Comparison of ENCODE assay signal across 8 cellular contexts in genomic region chr12:50504798-50505385, GRCh38. TPM values are rescaled to one million over a fixed set of nuclear protein-coding genes. Genes with fewer than 3 reads are reported as not detected.
DNase-seq lines count a peak whose midpoint lies in the region; ATAC-seq, FAIRE-seq and TF ChIP-seq lines count a peak whose summit lies in the region.

DIP2B (plus strand) TSS chr12:50504985; CDS start chr12:50505141, 156 bp downstream.

- H3K9ac ChIP-seq in Loucy (ENCODE audit: low read depth, low read length, poor library complexity, severe bottlenecking) = peak within 1 kb of the TSS; percentile 81

- H3K79me2 ChIP-seq in Loucy (ENCODE audit: insufficient read depth, low read length) = peaks cover 51% of the 10 kb centered on the region

- no peaks in the 10 kb centered on the region for H3K27me3 Mint-ChIP-seq in nephron (ENCODE audit: low read depth)

- no peaks in the 10 kb centered on the region for H3K9me2 ChIP-seq in Loucy (replicated peaks; ENCODE audit: low read depth, low read length)

- H3K36me3 ChIP-seq in Loucy (ENCODE audit: insufficient read depth, low read length) (no peaks in the 10 kb centered on the region), RWPE2 (ENCODE audit: low read depth) (0 out of 2 replicates have a peak, but pooled peaks cover 2% of the 10 kb centered on the region)

- H3K4me2 ChIP-seq in Loucy (ENCODE audit: low read depth, low read length, poor library complexity, severe bottlenecking) = peak within 1 kb of the TSS; percentile 97

- H3K27ac ChIP-seq in RWPE2 (ENCODE audit: poor library complexity, severe bottlenecking) = peak within 1 kb of the TSS; percentile 73

- H3K9me3 Mint-ChIP-seq in nephron = peaks cover 3% of the 10 kb centered on the region

- H3K4me3 ChIP-seq in Loucy (ENCODE audit: low read length, poor library complexity, severe bottlenecking) (peak within 1 kb of the TSS; percentile 85), RWPE2 (ENCODE audit: severe bottlenecking) (peak within 1 kb of the TSS; percentile 92), fibroblast of the aortic adventitia (ENCODE audit: low read depth, low read length) (peak within 1 kb of the TSS; percentile 92)

- no peaks in the 10 kb centered on the region for H3K9me3 ChIP-seq in Loucy (ENCODE audit: insufficient read depth, low read depth, low read length)
- no peaks in the 10 kb centered on the region for H3K9me3 ChIP-seq in RWPE2 (ENCODE audit: severe bottlenecking)

- peak; percentile 74 for ATAC-seq in RWPE2 (ENCODE audit: low read depth)
- ATAC-seq in stimulated activated naive CD8-positive, alpha-beta T cell treated with anti-CD3 and anti-CD28 coated beads, Interleukin-15, Interleukin-2, amounts not matched to agents 100 U/mL and 50 U/mL, for 24 hours = peak; percentile 94

- peak within 1 kb of the TSS; percentile 91 to 98 (median 96) for H3K27ac Mint-ChIP-seq in nephron

- peak within 1 kb of the TSS; percentile 100 for H2AFZ ChIP-seq in Loucy (ENCODE audit: low read length)

- peaks cover 44% of the 10 kb centered on the region for H3K4me1 ChIP-seq in Loucy (ENCODE audit: insufficient read depth, low read length, poor library complexity, severe bottlenecking)
- peaks cover 31% of the 10 kb centered on the region for H3K4me1 ChIP-seq in RWPE2 (ENCODE audit: insufficient read depth, poor library complexity, severe bottlenecking)

- peak within 1 kb of the TSS; percentile 94 to 99 (median 99) for H3K4me3 Mint-ChIP-seq in nephron

- peak; percentile 75 for TF ChIP-seq POLR2A in H54 (IDR thresholded peaks at IDR 0.05; ENCODE audit: low read depth, low read length)

- TF ChIP-seq CTCF in Loucy (conservative IDR thresholded peaks at IDR 0.05; ENCODE audit: low read length) (peak; percentile 80), RWPE2 (IDR thresholded peaks at IDR 0.05; ENCODE audit: poor library complexity, severe bottlenecking) (peak; percentile 95), fibroblast of the aortic adventitia (IDR thresholded peaks at IDR 0.05; ENCODE audit: insufficient read depth, low read length) (peak; percentile 92), nephron (IDR thresholded peaks at IDR 0.05; ENCODE audit: unreplicated experiment in 3 of 3) (peak; percentile 88 to 93 (median 93))

- H3K4me1 Mint-ChIP-seq in nephron = peaks cover 38% of the 10 kb centered on the region

- H3K36me3 Mint-ChIP-seq in nephron (ENCODE audit: low read depth) = no peaks in the 10 kb centered on the region

- no peaks in the 10 kb centered on the region for H3K27me3 ChIP-seq in Loucy (ENCODE audit: insufficient read depth, low read length, poor library complexity, severe bottlenecking)
- H3K27me3 ChIP-seq in RWPE2 (ENCODE audit: insufficient read depth, poor library complexity, severe bottlenecking) = no peaks in the 10 kb centered on the region

- H4K20me1 ChIP-seq in Loucy (ENCODE audit: insufficient read depth, low read length, poor library complexity, severe bottlenecking) = peaks cover 26% of the 10 kb centered on the region

- FAIRE-seq in H54 (lab: Jason Lieb, UNC) = peak; percentile 20

- DNase-seq in ELF-1 (ENCODE audit: low read depth, low spot score) (peak; percentile 97), H54 (ENCODE audit: insufficient read length, low spot score) (peak; percentile 83), RWPE2 (ENCODE audit: low spot score) (peak; percentile 90), fibroblast of the aortic adventitia (ENCODE audit: low read depth) (peak; percentile 88)
- DNase-seq in activated effector memory CD4-positive, alpha-beta T cell treated with Interleukin-2 at 50 U/mL for 16 hours = peak; percentile 93
- DNase-seq in stimulated activated naive CD8-positive, alpha-beta T cell treated with anti-CD3 and anti-CD28 coated beads, Interleukin-15, Interleukin-2, amounts not matched to agents 100 U/mL and 50 U/mL, for 24 hours = peak; percentile 98

- no peaks in the 10 kb centered on the region for H3F3A ChIP-seq in Loucy (ENCODE audit: low read depth)

RNA-seq across cellular contexts. Expression of gene DIP2B, which starts in this region (rescaled TPM):
- total RNA-seq in fibroblast of the aortic adventitia (ENCODE audit: low replicate concordance) = 23.3 and 26.7 TPM in 2 replicates

Comparison
In these comparisons a context has a peak if more than half of its experiments do, and no peak if none do; other contexts are left out.
1. Peak in every context shown above with its lines: DNase-seq, ATAC-seq, H3K4me3 ChIP-seq and H3K27ac ChIP-seq.